8 cellular contexts compared by ENCODE assay signal in the genomic region with DNA sequence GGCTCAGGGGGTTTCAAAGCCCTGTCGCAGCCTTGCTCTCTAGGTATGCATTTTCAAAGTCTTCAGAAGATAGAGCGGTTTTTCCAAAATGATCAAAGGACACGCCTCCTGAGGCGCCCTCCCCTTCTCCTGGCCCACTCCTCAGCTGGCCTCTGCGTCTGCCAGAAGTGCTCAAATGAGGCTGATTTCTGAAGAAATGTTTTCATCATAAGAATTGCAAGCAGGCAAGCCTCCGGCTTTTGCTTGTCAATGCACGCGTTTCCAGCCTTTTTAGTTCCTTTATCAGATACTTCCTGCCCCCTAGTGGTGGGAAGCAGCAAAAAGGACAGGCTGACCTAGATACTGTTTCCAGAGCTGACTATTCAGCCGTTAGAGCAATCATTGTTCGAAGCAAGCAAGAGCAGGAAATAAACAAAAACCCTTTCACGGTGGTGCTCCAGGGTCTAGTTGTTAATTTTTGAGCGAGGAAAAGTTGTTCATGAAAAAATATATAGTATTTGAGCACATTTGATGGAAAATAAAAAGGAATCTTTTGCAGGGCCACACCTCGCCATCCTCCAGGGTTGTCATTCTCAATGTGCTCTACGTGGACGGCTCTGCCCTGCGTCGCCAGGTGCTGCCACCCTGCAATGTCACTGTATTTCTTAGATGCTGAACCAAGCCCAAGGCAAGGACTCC.
DNase-seq lines count a peak whose midpoint lies in the region; ATAC-seq and TF ChIP-seq lines count a peak whose summit lies in the region.

No MANE protein-coding gene starts in this region.

- no peaks in the 10 kb centered on the region for H3K36me3 ChIP-seq in right atrium auricular region

- H3K4me3 ChIP-seq in right atrium auricular region (no peak overlapping the region), retinal pigment epithelial cell (ENCODE audit: low read length) (peak overlapping the region; percentile 12)

- H3K27me3 ChIP-seq in right atrium auricular region, result no peaks in the 10 kb centered on the region

- no peaks in the 10 kb centered on the region for H3K9me3 ChIP-seq in right atrium auricular region

- ATAC-seq in GM18498 (IDR thresholded peaks at IDR 0.05; ENCODE audit: unreplicated experiment) (peak; percentile 89), HG02885 (IDR thresholded peaks at IDR 0.05; ENCODE audit: poor library complexity, unreplicated experiment) (peak; percentile 97)

- H3K4me1 ChIP-seq in right atrium auricular region, result peaks cover 0 to 9% of the 10 kb centered on the region in 2 donors

- TF ChIP-seq CTCF in right atrium auricular region (IDR thresholded peaks at IDR 0.05), result peak; percentile 75 to 91
- TF ChIP-seq CTCF in retinal pigment epithelial cell (conservative IDR thresholded peaks at IDR 0.05; ENCODE audit: low read depth, low read length), result peak; percentile 96

- peak; percentile 77 for DNase-seq in NCI-H1694 treated with DMSO at 0.1 percent for 48 hours (lab: John Stamatoyannopoulos, UW)
- DNase-seq in T-helper 2 cell, result peak; percentile 21 to 93 (median 68)
- peak; percentile 8 to 93 (median 74) for DNase-seq in anterior cingulate cortex (lab: John Stamatoyannopoulos, UW)
- DNase-seq in right atrium auricular region (ENCODE audit: low spot score), result peak; percentile 88
- peak; percentile 47 for DNase-seq in retinal pigment epithelial cell (ENCODE audit: low read depth)
- DNase-seq in cortex of kidney (lab: John Stamatoyannopoulos, UW), result no peak

- H3K27ac ChIP-seq in right atrium auricular region, result no peak overlapping the region
